ENCODE assay signal across 1 cellular context in the genomic region with DNA sequence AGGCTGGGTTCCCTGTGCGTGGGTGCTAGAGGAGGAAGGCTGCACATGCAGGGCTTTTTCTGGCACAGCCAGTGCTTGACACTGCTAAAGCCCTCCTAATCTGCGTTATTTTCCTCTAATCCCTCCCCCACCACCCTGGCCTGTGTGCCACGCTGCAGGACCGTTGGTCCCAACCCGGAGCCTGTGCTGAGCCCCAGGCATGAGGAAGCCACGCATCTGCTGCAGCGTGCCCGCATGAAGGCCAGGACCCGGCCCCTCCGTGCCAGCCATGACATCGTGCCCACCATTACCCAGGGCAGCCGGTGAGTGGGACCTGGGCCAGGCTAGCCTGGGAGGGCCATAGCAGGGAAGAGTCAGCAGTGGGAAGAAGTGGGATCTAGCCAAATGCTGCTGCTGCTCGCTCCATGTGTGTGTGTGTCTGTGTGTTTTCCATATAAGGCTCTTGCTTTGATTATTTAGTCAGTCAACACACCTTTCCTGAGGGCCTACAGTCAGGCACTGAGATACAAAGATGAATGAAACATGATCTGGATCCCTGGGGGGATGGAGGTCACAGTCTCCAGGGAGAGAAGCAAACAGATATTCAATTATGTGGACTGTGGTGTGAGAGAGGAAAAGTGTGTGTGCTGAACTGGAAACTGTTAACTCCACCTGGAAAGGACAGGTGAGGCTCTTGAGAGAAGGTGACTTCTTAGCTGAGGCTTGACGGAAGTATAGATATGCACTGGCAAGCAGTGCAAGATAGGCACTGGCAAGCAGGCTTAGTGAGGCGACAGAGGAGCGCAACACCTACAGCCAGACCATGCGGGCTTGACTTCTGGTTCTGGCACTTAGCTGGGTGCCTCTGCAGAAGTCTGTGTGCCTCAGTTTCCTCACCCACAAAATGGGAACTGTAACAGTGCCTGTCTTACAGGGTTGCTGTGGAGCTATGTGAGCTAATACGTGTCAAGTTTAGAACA.
TF ChIP-seq lines count a peak whose summit lies in the region.

No MANE protein-coding gene starts in this region.

TF ChIP-seq in neural cell, 6 proteins besides CTCF, POLR2A, EP300 and RAD21 (continued from another document):
- TF ChIP-seq, protein P1, sequence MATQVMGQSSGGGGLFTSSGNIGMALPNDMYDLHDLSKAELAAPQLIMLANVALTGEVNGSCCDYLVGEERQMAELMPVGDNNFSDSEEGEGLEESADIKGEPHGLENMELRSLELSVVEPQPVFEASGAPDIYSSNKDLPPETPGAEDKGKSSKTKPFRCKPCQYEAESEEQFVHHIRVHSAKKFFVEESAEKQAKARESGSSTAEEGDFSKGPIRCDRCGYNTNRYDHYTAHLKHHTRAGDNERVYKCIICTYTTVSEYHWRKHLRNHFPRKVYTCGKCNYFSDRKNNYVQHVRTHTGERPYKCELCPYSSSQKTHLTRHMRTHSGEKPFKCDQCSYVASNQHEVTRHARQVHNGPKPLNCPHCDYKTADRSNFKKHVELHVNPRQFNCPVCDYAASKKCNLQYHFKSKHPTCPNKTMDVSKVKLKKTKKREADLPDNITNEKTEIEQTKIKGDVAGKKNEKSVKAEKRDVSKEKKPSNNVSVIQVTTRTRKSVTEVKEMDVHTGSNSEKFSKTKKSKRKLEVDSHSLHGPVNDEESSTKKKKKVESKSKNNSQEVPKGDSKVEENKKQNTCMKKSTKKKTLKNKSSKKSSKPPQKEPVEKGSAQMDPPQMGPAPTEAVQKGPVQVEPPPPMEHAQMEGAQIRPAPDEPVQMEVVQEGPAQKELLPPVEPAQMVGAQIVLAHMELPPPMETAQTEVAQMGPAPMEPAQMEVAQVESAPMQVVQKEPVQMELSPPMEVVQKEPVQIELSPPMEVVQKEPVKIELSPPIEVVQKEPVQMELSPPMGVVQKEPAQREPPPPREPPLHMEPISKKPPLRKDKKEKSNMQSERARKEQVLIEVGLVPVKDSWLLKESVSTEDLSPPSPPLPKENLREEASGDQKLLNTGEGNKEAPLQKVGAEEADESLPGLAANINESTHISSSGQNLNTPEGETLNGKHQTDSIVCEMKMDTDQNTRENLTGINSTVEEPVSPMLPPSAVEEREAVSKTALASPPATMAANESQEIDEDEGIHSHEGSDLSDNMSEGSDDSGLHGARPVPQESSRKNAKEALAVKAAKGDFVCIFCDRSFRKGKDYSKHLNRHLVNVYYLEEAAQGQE (IDR thresholded peaks at IDR 0.05; ENCODE audit: borderline replicate concordance), result no peak
- no peak for TF ChIP-seq TAF1 (IDR thresholded peaks at IDR 0.05; ENCODE audit: low read depth)
- TF ChIP-seq POLR2AphosphoS5 (IDR thresholded peaks at IDR 0.05), result no peak
TF ChIP-seq in neural cell: peak in this region for 0.
